13 cellular contexts compared by ENCODE assay signal in genomic region chr2:177338177-177338721, GRCh38. TPM values are rescaled to one million over a fixed set of nuclear protein-coding genes. Genes with fewer than 3 reads are reported as not detected.
DNase-seq lines count a peak whose midpoint lies in the region; ATAC-seq and TF ChIP-seq lines count a peak whose summit lies in the region.
"Had no signal": no experiment of that assay in that cellular context is flagged by ENCODE, and none has a peak within 500 bp of the region (broad histone marks: within the 10 kb centered on the region; RNA-seq: fewer than 3 reads in every experiment).

No MANE protein-coding gene starts in this region.

- peaks cover 7% of the 10 kb centered on the region in 2 donors for H3K4me1 ChIP-seq in gastrocnemius medialis
- H3K4me1 ChIP-seq in vagina: no peaks in the 10 kb centered on the region

- DNase-seq in NCI-H1092 treated with DMSO at 0.1 percent for 48 hours (lab: John Stamatoyannopoulos, UW) (peak; percentile 1), NCI-H1092 (lab: John Stamatoyannopoulos, UW) (no peak), NCI-H526 (lab: John Stamatoyannopoulos, UW) (peak; percentile 77 to 83), epithelial cell of prostate (ENCODE audit: low read depth, low spot score) (no peak), gastrocnemius medialis (no peak), vagina (ENCODE audit: extremely low spot score in 2 of 2) (no peak), GM19238 (ENCODE audit: insufficient read length, low spot score) (no peak), OCI-M2 (lab: John Stamatoyannopoulos, UW; ENCODE audit: unreplicated experiment) (no peak)
- DNase-seq: 8988T, testis had no signal

- intact Hi-C loops in gastrocnemius medialis (cut with DNase I; ENCODE audit: low total_unique reads) (loop anchor here (5.0 kb wide), 1 partner anchor 264 kb away; no protein-coding TSS in a partner anchor), vagina (cut with DNase I) (loop anchor here (10.0 kb wide), 2 partner anchors 387 to 417 kb away; no protein-coding TSS in a partner anchor)

- TF ChIP-seq CTCF in gastrocnemius medialis (IDR thresholded peaks at IDR 0.05 in 4 of 5, conservative IDR thresholded peaks at IDR 0.05 in 1 of 5) (no peak), vagina (IDR thresholded peaks at IDR 0.05) (no peak)

- ATAC-seq in gastrocnemius medialis: peak; percentile 60 to 66
- ATAC-seq: GM12878, GM23338, Right ventricle myocardium inferior had no signal

- H3K27ac ChIP-seq in epithelial cell of prostate (peak overlapping the region; percentile 89), gastrocnemius medialis (no peak overlapping the region), vagina (no peak overlapping the region)
- H3K27ac ChIP-seq: testis had no signal

- H3K9me3 ChIP-seq in gastrocnemius medialis: no peaks in the 10 kb centered on the region
- no peaks in the 10 kb centered on the region for H3K9me3 ChIP-seq in vagina
- H3K9me3 ChIP-seq: testis had no signal

- H3K36me3 ChIP-seq in gastrocnemius medialis (no peaks in the 10 kb centered on the region), vagina (no peaks in the 10 kb centered on the region)

- TF ChIP-seq POLR2A in gastrocnemius medialis (IDR thresholded peaks at IDR 0.05): no peak
- TF ChIP-seq POLR2A in vagina (IDR thresholded peaks at IDR 0.05): no peak

- H3K27me3 ChIP-seq in gastrocnemius medialis (no peaks in the 10 kb centered on the region), vagina (no peaks in the 10 kb centered on the region)
- H3K27me3 ChIP-seq: testis had no signal

- no peak overlapping the region for H3K4me3 ChIP-seq in gastrocnemius medialis
- H3K4me3 ChIP-seq in vagina: no peak overlapping the region
- H3K4me3 ChIP-seq: GM12878, GM23338, testis had no signal

- in situ Hi-C loops in gastrocnemius medialis (cut with MboI; ENCODE audit: low sequenced_read_pairs in 4 of 4): loop anchor here (5.0 to 25.0 kb wide), 9 partner anchors 77 to 427 kb away; a partner anchor contains a TSS

RNA-seq across cellular contexts. Expression of gene AGPS, which starts 54.3 kb away (rescaled TPM):
- total RNA-seq in gastrocnemius medialis: 10 to 100 TPM; 23.1 to 30.9 (median 26.2) TPM
- 27.3 TPM for total RNA-seq in vagina

Comparison
In these comparisons a context has a peak if more than half of its experiments do, and no peak if none do; other contexts are left out.
1. DNase-seq: peak in NCI-H1092 treated with DMSO at 0.1 percent for 48 hours (single experiment) and NCI-H526 (2 of 2); none in NCI-H1092 (single experiment), epithelial cell of prostate (single experiment), gastrocnemius medialis (0 of 2), vagina (0 of 2), GM19238 (single experiment) and OCI-M2 (single experiment).